20 cellular contexts compared by ENCODE assay signal in the genomic region with DNA sequence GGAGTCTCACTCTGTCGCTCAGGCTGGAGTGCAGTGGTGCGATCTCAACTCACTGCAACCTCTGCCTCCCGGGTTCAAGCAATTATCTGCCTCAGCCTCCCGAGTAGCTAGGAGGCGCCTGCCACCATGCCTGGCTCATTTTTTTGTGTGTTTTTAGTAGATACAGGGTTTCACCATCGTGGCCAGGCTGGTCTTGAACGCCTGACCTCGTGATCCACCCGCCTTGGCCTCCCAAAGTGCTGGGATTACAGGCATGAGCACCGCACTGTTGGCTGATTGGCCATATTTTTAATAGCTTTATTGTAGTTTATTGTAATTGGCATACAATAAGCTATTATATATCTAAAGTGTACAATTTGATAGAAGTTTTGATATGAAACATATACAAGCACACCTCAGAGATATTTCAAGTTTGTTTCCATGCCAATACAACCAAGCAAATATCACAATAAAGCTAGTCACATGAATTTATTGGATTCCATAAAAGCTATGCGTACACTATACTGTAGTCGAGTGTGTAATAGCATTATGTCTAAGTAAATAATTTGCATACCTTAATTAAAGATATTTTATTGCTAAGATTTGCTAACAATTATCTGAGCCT. TPM values are rescaled to one million over a fixed set of nuclear protein-coding genes. Genes with fewer than 3 reads are reported as not detected.
DNase-seq lines count a peak whose midpoint lies in the region; ATAC-seq and TF ChIP-seq lines count a peak whose summit lies in the region.
"Had no signal": no experiment of that assay in that cellular context is flagged by ENCODE, and none has a peak within 500 bp of the region (broad histone marks: within the 10 kb centered on the region; RNA-seq: fewer than 3 reads in every experiment).

No MANE protein-coding gene starts in this region.

- intact Hi-C loops in mucosa of descending colon (cut with DNase I, micrococcal nuclease), result no loop called here
- intact Hi-C loops in transverse colon (cut with DNase I; ENCODE audit: low total_unique reads), result no loop called here
- intact Hi-C loops in vagina (cut with DNase I), result no loop called here

- H3K4me1 ChIP-seq in mucosa of descending colon (ENCODE audit: low read depth) (peaks cover 34% of the 10 kb centered on the region), transverse colon (peaks cover 0 to 36% (median 18%) of the 10 kb centered on the region in 4 donors), vagina (no peaks in the 10 kb centered on the region)

- no peaks in the 10 kb centered on the region for H3K9me3 ChIP-seq in mucosa of descending colon
- no peaks in the 10 kb centered on the region for H3K9me3 ChIP-seq in transverse colon
- H3K9me3 ChIP-seq in vagina, result no peaks in the 10 kb centered on the region

- no peak for TF ChIP-seq CTCF in VCaP (conservative IDR thresholded peaks at IDR 0.05)
- no peak for TF ChIP-seq CTCF in mucosa of descending colon (IDR thresholded peaks at IDR 0.05)
- TF ChIP-seq CTCF in transverse colon (IDR thresholded peaks at IDR 0.05), result no peak
- no peak for TF ChIP-seq CTCF in vagina (IDR thresholded peaks at IDR 0.05)

- H3K27ac ChIP-seq in VCaP, result peak overlapping the region; percentile 34
- no peak overlapping the region for H3K27ac ChIP-seq in transverse colon
- H3K27ac ChIP-seq in vagina, result no peak overlapping the region
- H3K27ac ChIP-seq: GM23248 had no signal

- no peak for TF ChIP-seq EP300 in transverse colon (IDR thresholded peaks at IDR 0.05; ENCODE audit: low read depth)

- H3K27me3 ChIP-seq in transverse colon (no peaks in the 10 kb centered on the region), vagina (no peaks in the 10 kb centered on the region)

- 61 to 64% methylated on average over 3 to 12 of the region's 12 CpGs for WGBS in transverse colon (ENCODE audit: low coverage in 1 of 2), 2 donors

- no peak overlapping the region for H3K4me3 ChIP-seq in mucosa of descending colon
- H3K4me3 ChIP-seq in transverse colon, result no peak overlapping the region
- H3K4me3 ChIP-seq in vagina, result no peak overlapping the region
- H3K4me3 ChIP-seq: GM12878, GM23248 had no signal

- no peaks in the 10 kb centered on the region for H3K36me3 ChIP-seq in mucosa of descending colon (ENCODE audit: low read depth)
- no peaks in the 10 kb centered on the region for H3K36me3 ChIP-seq in transverse colon
- H3K36me3 ChIP-seq in vagina, result no peaks in the 10 kb centered on the region

- TF ChIP-seq POLR2A in transverse colon (IDR thresholded peaks at IDR 0.05) (no peak), vagina (IDR thresholded peaks at IDR 0.05) (no peak)

- in situ Hi-C loops in transverse colon (cut with MboI; ENCODE audit: low pct_ligation_motif_present in 1 of 4, low pct_unique_long_range_greater_than_20kb in 1 of 4, low sequenced_read_pairs in 3 of 4), result no loop called here

- DNase-seq in mucosa of descending colon (peak in 2 of 3 donors; percentile 48 to 64), transverse colon (peak; percentile 45), vagina (ENCODE audit: extremely low spot score in 2 of 2) (no peak), amniotic stem cell (lab: John Stamatoyannopoulos, UW) (no peak), NCI-H345 (lab: John Stamatoyannopoulos, UW) (no peak)
- DNase-seq: C1 segment of cervical spinal cord; CD4-positive, CD25-positive, alpha-beta regulatory T cell; CD8-positive, alpha-beta T cell; DMS 273 treated with DMSO at 0.1 percent for 48 hours; DMS79; EL; GDM1; GM23248; H7; HCEC 1CT had no signal

- ATAC-seq in mucosa of descending colon, result peak; percentile 69
- ATAC-seq: CD8-positive, alpha-beta T cell; GM12878 had no signal

RNA-seq across cellular contexts. Expression of gene PLEKHS1, which starts 5.6 kb away (rescaled TPM):
- total RNA-seq in mucosa of descending colon (10 to 100 TPM in 1 of 3 donors, 1 to 10 TPM in 2; 5.3 to 19.3 (median 6.5) TPM), transverse colon (10 to 100 TPM in 2 of 4 donors, 1 to 10 TPM in 1, under 1 TPM in 1; 0.60 to 12.0 (median 5.8) TPM), vagina (not detected)
- total RNA-seq: A172; A673; CD8-positive, alpha-beta T cell; GM12878; GM23248; H1; H7 had no signal

Comparison
In these comparisons a context has a peak if more than half of its experiments do, and no peak if none do; other contexts are left out.
1. DNase-seq: peak in mucosa of descending colon (2 of 3) and transverse colon (single experiment); none in vagina (0 of 2), amniotic stem cell (single experiment) and NCI-H345 (single experiment).